ENCODE assay signal across 10 cellular contexts in the genomic region with DNA sequence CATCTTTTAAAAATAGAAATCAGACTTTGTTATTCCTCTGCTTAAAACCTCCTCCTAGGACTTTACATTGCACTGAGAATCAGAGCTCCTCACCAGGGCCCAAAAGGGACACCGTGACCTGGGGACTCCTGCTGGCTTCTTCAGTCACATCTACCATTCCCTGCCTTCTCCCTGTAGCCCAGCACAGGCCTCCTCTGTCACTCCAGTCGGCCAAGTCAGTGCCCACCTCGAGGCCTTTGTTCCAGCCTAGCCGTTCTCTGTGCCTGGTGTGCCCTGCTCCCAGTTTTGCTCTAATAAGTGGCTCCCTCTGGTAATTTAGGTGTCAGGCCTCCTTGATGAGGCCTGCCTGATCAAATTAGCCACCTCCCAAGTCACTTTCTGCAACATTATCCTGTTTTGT.
"Had no signal": no experiment of that assay in that cellular context is flagged by ENCODE, and none has a peak within 500 bp of the region (broad histone marks: within the 10 kb centered on the region; RNA-seq: fewer than 3 reads in every experiment).

No MANE protein-coding gene starts in this region.

- H3K27ac ChIP-seq: foreskin keratinocyte, tibial nerve had no signal

- H3K27ac Mint-ChIP-seq: activated naive CD8-positive, alpha-beta T cell treated with anti-CD3 and anti-CD28 coated beads, Interleukin-2, amount 10 ng/mL, durations not matched to agents 7 days and 5 days had no signal

- H3K4me3 ChIP-seq: heart right ventricle, tibial nerve had no signal

- ATAC-seq: foreskin keratinocyte had no signal

- H3K27me3 Mint-ChIP-seq: activated naive CD8-positive, alpha-beta T cell treated with anti-CD3 and anti-CD28 coated beads, Interleukin-2, amount 10 ng/mL, durations not matched to agents 7 days and 5 days had no signal

- H3K27me3 ChIP-seq: foreskin keratinocyte, heart right ventricle, tibial nerve had no signal

- H3K4me1 Mint-ChIP-seq: activated naive CD8-positive, alpha-beta T cell treated with anti-CD3 and anti-CD28 coated beads, Interleukin-2, amount 10 ng/mL, durations not matched to agents 7 days and 5 days had no signal

- DNase-seq: activated CD4-positive, alpha-beta T cell treated with anti-CD3 and anti-CD28 coated beads, Interleukin-2, amount 50 U/mL, for 4 hours; activated CD4-positive, CD25-positive, alpha-beta regulatory T cell treated with anti-CD3 and anti-CD28 coated beads, Interleukin-2, amount 50 U/mL, for 72 hours; activated gamma-delta T cell; activated naive CD8-positive, alpha-beta T cell treated with anti-CD3 and anti-CD28 coated beads, Interleukin-2, amount 10 ng/mL, durations not matched to agents 7 days and 5 days; activated T-cell treated with anti-CD3 and anti-CD28 coated beads, Interleukin-2, amount 50 U/mL, for 48 hours; foreskin keratinocyte; heart right ventricle; stimulated activated CD4-positive, alpha-beta T cell treated with anti-CD3 and anti-CD28 coated beads, Interleukin-4, amount 100 ng/mL, for 1 hour; stimulated activated CD8-positive, alpha-beta memory T cell treated with anti-CD3 and anti-CD28 coated beads, Interleukin-4, amount 100 ng/mL, for 48 hours had no signal

- H3K36me3 ChIP-seq: heart right ventricle had no signal

- H3K4me3 Mint-ChIP-seq: activated naive CD8-positive, alpha-beta T cell treated with anti-CD3 and anti-CD28 coated beads, Interleukin-2, amount 10 ng/mL, durations not matched to agents 7 days and 5 days had no signal
